ENCODE assay signal across 8 cellular contexts in genomic region chrX:26783512-26784225, GRCh38.
DNase-seq lines count a peak whose midpoint lies in the region; ATAC-seq and TF ChIP-seq lines count a peak whose summit lies in the region.

No MANE protein-coding gene starts in this region.

- no peaks in the 10 kb centered on the region for H3K9me2 ChIP-seq in MM.1S (replicated peaks; ENCODE audit: insufficient read depth, low read length)

- H3K79me2 ChIP-seq in MM.1S (ENCODE audit: low read length) = no peaks in the 10 kb centered on the region

- H3K4me2 ChIP-seq in MM.1S (ENCODE audit: low read depth, low read length) = no peak overlapping the region

- H3K36me3 Mint-ChIP-seq in WTC11 = peaks cover 17% of the 10 kb centered on the region

- no peaks in the 10 kb centered on the region for H3K27me3 ChIP-seq in MM.1S (replicated peaks; ENCODE audit: insufficient read depth, low read length)
- no peaks in the 10 kb centered on the region for H3K27me3 ChIP-seq in vagina

- H3K27me3 Mint-ChIP-seq in WTC11 (ENCODE audit: low read depth) = no peaks in the 10 kb centered on the region; the same call in 1 of the 2 replicates

- no peak overlapping the region for H3K27ac Mint-ChIP-seq in WTC11

- no peak for TF ChIP-seq POLR2A in vagina (IDR thresholded peaks at IDR 0.05)

- H3K9me3 ChIP-seq in MM.1S (replicated peaks; ENCODE audit: insufficient read depth, low read length) = no peaks in the 10 kb centered on the region
- H3K9me3 ChIP-seq in vagina = no peaks in the 10 kb centered on the region

- POLR2A ChIA-PET in WTC11 (lab: Charles Lee) = no interaction called here

- DNase-seq in NCI-H1105 treated with DMSO at 0.1 percent for 48 hours (lab: John Stamatoyannopoulos, UW) (peak; percentile 5), NCI-H1105 (lab: John Stamatoyannopoulos, UW) (no peak), GM20000 (ENCODE audit: low spot score) (peak; percentile 1), MM.1S (peak; percentile 62), WTC11 (ENCODE audit: low spot score) (peak; percentile 16), left lobe of liver (ENCODE audit: low spot score) (no peak), vagina (ENCODE audit: extremely low spot score in 2 of 2) (no peak)

- no peaks in the 10 kb centered on the region for H3K4me1 Mint-ChIP-seq in WTC11

- H3F3A ChIP-seq in MM.1S (ENCODE audit: insufficient read depth, low read length) = no peaks in the 10 kb centered on the region

- H3K36me3 ChIP-seq in MM.1S (replicated peaks; ENCODE audit: insufficient read depth, low read length) (no peaks in the 10 kb centered on the region), vagina (no peaks in the 10 kb centered on the region)

- no peak overlapping the region for H3K4me3 ChIP-seq in MM.1S (ENCODE audit: low read length)
- no peak overlapping the region for H3K4me3 ChIP-seq in vagina

- H2AFZ ChIP-seq in MM.1S (ENCODE audit: low read length) = peak overlapping the region; percentile 35; the same call in 1 of the 2 replicates

- no peak overlapping the region for H3K4me3 Mint-ChIP-seq in WTC11

- H4K20me1 ChIP-seq in MM.1S (ENCODE audit: insufficient read depth, low read length) = no peaks in the 10 kb centered on the region

- peaks cover 15% of the 10 kb centered on the region for H3K9me3 Mint-ChIP-seq in WTC11

- H3K4me1 ChIP-seq in MM.1S (ENCODE audit: low read length) = no peaks in the 10 kb centered on the region
- H3K4me1 ChIP-seq in vagina = no peaks in the 10 kb centered on the region

- H3K27ac ChIP-seq in MM.1S (ENCODE audit: low read length) (no peak overlapping the region), vagina (no peak overlapping the region)

- intact Hi-C loops in vagina (cut with DNase I) = no loop called here

- no peak overlapping the region for H3K9ac ChIP-seq in MM.1S (ENCODE audit: low read length)

- CTCF ChIA-PET in WTC11 (lab: Charles Lee) = no interaction called here

- ATAC-seq in WTC11 = peak; percentile 71
- ATAC-seq in left lobe of liver = peak; percentile 60
- ATAC-seq in GM21737 (IDR thresholded peaks at IDR 0.05; ENCODE audit: unreplicated experiment) = no peak

- TF ChIP-seq CTCF in GM20000 (IDR thresholded peaks at IDR 0.05; ENCODE audit: extremely low read depth, missing control alignments) = peak; percentile 15
- peak; percentile 59 for TF ChIP-seq CTCF in MM.1S (IDR thresholded peaks at IDR 0.05; ENCODE audit: low read length)
- peak; percentile 26; the same call in 1 of the 2 replicates for TF ChIP-seq CTCF in WTC11 (IDR thresholded peaks at IDR 0.05)
- TF ChIP-seq CTCF in vagina (IDR thresholded peaks at IDR 0.05) = peak in 1 of 3 experiments; percentile 10

TF ChIP-seq in WTC11, 78 proteins besides CTCF, POLR2A, EP300 and RAD21:
- TF ChIP-seq NFYB (CRISPR knock-in tag; conservative IDR thresholded peaks at IDR 0.05; ENCODE audit: low read depth) (no peak), MAX (CRISPR knock-in tag; IDR thresholded peaks at IDR 0.05) (0 out of 2 replicates have a peak, but pooled peaks have one; percentile 36), E2F5 (CRISPR knock-in tag; IDR thresholded peaks at IDR 0.05) (no peak), ESRRA (CRISPR knock-in tag; IDR thresholded peaks at IDR 0.05; ENCODE audit: borderline replicate concordance) (peak; percentile 99), ZNF138 (CRISPR knock-in tag; conservative IDR thresholded peaks at IDR 0.05) (no peak)

Comparison
In these comparisons a context has a peak if more than half of its experiments do, and no peak if none do; other contexts are left out.
1. DNase-seq: peak in NCI-H1105 treated with DMSO at 0.1 percent for 48 hours (single experiment), GM20000 (single experiment), MM.1S (single experiment) and WTC11 (single experiment); none in NCI-H1105 (single experiment), left lobe of liver (single experiment) and vagina (0 of 2).